18 cellular contexts compared by ENCODE assay signal in the genomic region with DNA sequence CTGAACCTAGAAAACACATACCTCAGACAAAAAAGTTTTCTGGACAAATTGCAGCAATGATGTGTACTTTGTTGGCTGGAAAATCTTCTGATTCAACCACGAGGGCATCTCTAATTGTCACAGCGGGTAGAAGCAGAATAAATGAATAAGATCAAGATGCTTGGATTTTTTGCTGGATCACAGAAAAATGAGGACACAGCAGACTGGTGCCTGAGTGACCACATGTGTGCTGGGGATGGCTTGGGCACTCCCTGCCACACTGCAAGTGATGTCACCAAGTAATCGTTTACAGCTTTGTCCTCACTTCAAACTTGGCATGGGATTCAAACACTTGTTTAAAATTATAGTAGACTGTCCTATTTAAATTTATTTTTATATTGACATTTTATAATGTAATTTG.
"Had no signal": no experiment of that assay in that cellular context is flagged by ENCODE, and none has a peak within 500 bp of the region (broad histone marks: within the 10 kb centered on the region; RNA-seq: fewer than 3 reads in every experiment).

No MANE protein-coding gene starts in this region.

- H3K27me3 Mint-ChIP-seq: activated CD4-positive, alpha-beta memory T cell treated with anti-CD3 and anti-CD28 coated beads, Interleukin-2, amount 10 ng/mL, durations not matched to agents 7 days and 5 days; activated T-cell treated with anti-CD3 and anti-CD28 coated beads, Interleukin-2, amount 50 U/mL, for 24 hours had no signal

- H3K4me3 Mint-ChIP-seq: activated CD4-positive, alpha-beta memory T cell treated with anti-CD3 and anti-CD28 coated beads, Interleukin-2, amount 10 ng/mL, durations not matched to agents 7 days and 5 days; activated T-cell treated with anti-CD3 and anti-CD28 coated beads, Interleukin-2, amount 50 U/mL, for 24 hours; nephron had no signal

- DNase-seq: activated CD4-positive, alpha-beta memory T cell treated with anti-CD3 and anti-CD28 coated beads, Interleukin-2, amount 10 ng/mL, durations not matched to agents 7 days and 5 days; activated effector memory CD4-positive, alpha-beta T cell treated with Interleukin-2 at 50 U/mL for 16 hours; activated T-cell treated with anti-CD3 and anti-CD28 coated beads, Interleukin-2, amount 50 U/mL, for 24 hours; glutamatergic neuron; hypothalamus; kidney glomerular epithelial cell; left ventricle myocardium superior; mesenchymal stem cell; nucleus accumbens; small intestine; stimulated activated CD4-positive, alpha-beta T cell treated with anti-CD3 and anti-CD28 coated beads, Interleukin-4, amount 100 ng/mL, for 24 hours; stimulated activated naive CD4-positive, alpha-beta T cell; tibial artery had no signal

- H3K36me3 Mint-ChIP-seq: activated naive CD4-positive, alpha-beta T cell treated with anti-CD3 and anti-CD28 coated beads, Interleukin-2, amount 50 U/mL, for 72 hours had no signal

- H3K9me3 ChIP-seq: esophagus muscularis mucosa, tibial artery had no signal

- H3K27ac ChIP-seq: esophagus muscularis mucosa, foreskin keratinocyte, tibial artery, VCaP had no signal

- H3K27ac Mint-ChIP-seq: activated CD4-positive, alpha-beta memory T cell treated with anti-CD3 and anti-CD28 coated beads, Interleukin-2, amount 10 ng/mL, durations not matched to agents 7 days and 5 days; activated T-cell treated with anti-CD3 and anti-CD28 coated beads, Interleukin-2, amount 50 U/mL, for 24 hours; nephron had no signal

- H3K9me3 Mint-ChIP-seq: activated T-cell treated with anti-CD3 and anti-CD28 coated beads, Interleukin-2, amount 50 U/mL, for 24 hours had no signal

- H3K4me1 Mint-ChIP-seq: activated CD4-positive, alpha-beta memory T cell treated with anti-CD3 and anti-CD28 coated beads, Interleukin-2, amount 10 ng/mL, durations not matched to agents 7 days and 5 days had no signal

- H3K4me1 ChIP-seq: esophagus muscularis mucosa, foreskin keratinocyte, tibial artery had no signal

- ATAC-seq: activated naive CD4-positive, alpha-beta T cell treated with anti-CD3 and anti-CD28 coated beads, Interleukin-2, amount 50 U/mL, for 72 hours; left ventricle myocardium superior had no signal

- H3K4me3 ChIP-seq: esophagus muscularis mucosa, tibial artery had no signal

- H3K27me3 ChIP-seq: esophagus muscularis mucosa, foreskin keratinocyte, tibial artery had no signal

- H3K36me3 ChIP-seq: esophagus muscularis mucosa, tibial artery had no signal
